In genomic region chr5:68141494-68141893, GRCh38 we compare ENCODE assay signal across 1 cellular context.
TF ChIP-seq lines count a peak whose summit lies in the region.

No MANE protein-coding gene starts in this region.

TF ChIP-seq in liver, 16 proteins besides CTCF, POLR2A, EP300 and RAD21 (continued from another document):
- TF ChIP-seq SP1 (IDR thresholded peaks at IDR 0.05) (peak; percentile 72), REST (IDR thresholded peaks at IDR 0.05) (peak; percentile 38), ATF3 (IDR thresholded peaks at IDR 0.05) (no peak)
